ENCODE assay signal across 13 cellular contexts in genomic region chr10:3936422-3937040, GRCh38.
A peak's percentile ranks its signal among the peaks of the same experiment; 100 is the strongest.
DNase-seq lines count a peak whose midpoint lies in the region; ATAC-seq and FAIRE-seq lines count a peak whose summit lies in the region.
"Had no signal": no experiment of that assay in that cellular context is flagged by ENCODE, and none has a peak within 500 bp of the region (broad histone marks: within the 10 kb centered on the region; RNA-seq: fewer than 3 reads in every experiment).

No MANE protein-coding gene starts in this region.

- peaks cover 24% of the 10 kb centered on the region for H3K9me3 Mint-ChIP-seq in activated CD8-positive, alpha-beta T cell treated with anti-CD3 and anti-CD28 coated beads, Interleukin-2, amount 10 ng/mL, durations not matched to agents 7 days and 5 days (ENCODE audit: insufficient read depth)
- H3K9me3 Mint-ChIP-seq: immature natural killer cell had no signal

- no peaks in the 10 kb centered on the region for H3K36me3 ChIP-seq in small intestine (ENCODE audit: control insufficient read depth in 2 of 2, insufficient read depth in 2 of 2, low read length in 2 of 2)

- peaks cover 61% of the 10 kb centered on the region for H3K4me1 Mint-ChIP-seq in activated CD8-positive, alpha-beta T cell treated with anti-CD3 and anti-CD28 coated beads, Interleukin-2, amount 10 ng/mL, durations not matched to agents 7 days and 5 days (ENCODE audit: low read depth)

- H3K4me3 ChIP-seq in small intestine (ENCODE audit: low read depth in 1 of 2, low read length in 2 of 2) = no peak overlapping the region
- H3K4me3 ChIP-seq: SK-N-MC had no signal

- FAIRE-seq in small intestine (lab: Jason Lieb, UNC) = no peak
- FAIRE-seq: astrocyte had no signal

- WGBS in small intestine, 3 donors = 58 to 79% (median 75%) methylated on average over 7 of the region's 7 CpGs

- DNase-seq in DMS53 (lab: John Stamatoyannopoulos, UW) (peak; percentile 47), DMS53 treated with DMSO at 0.1 percent for 48 hours (lab: John Stamatoyannopoulos, UW; ENCODE audit: unreplicated experiment) (no peak), left colon (peak; percentile 45 to 61), small intestine (no peak), MV-4-11 (lab: John Stamatoyannopoulos, UW) (no peak)
- DNase-seq in activated CD8-positive, alpha-beta T cell treated with anti-CD3 and anti-CD28 coated beads, Interleukin-2, amount 10 ng/mL, durations not matched to agents 7 days and 5 days = no peak
- DNase-seq: 8988T; activated CD4-positive, alpha-beta T cell treated with anti-CD3 and anti-CD28 coated beads for 4 hours; immature natural killer cell had no signal

- H3K4me1 ChIP-seq in small intestine (ENCODE audit: control insufficient read depth in 2 of 2, insufficient read depth in 1 of 2, low read depth in 1 of 2, low read length in 1 of 2) = peaks cover 0 to 8% of the 10 kb centered on the region in 2 donors

- H3K4me3 Mint-ChIP-seq in activated CD8-positive, alpha-beta T cell treated with anti-CD3 and anti-CD28 coated beads, Interleukin-2, amount 10 ng/mL, durations not matched to agents 7 days and 5 days = no peak overlapping the region

- H3K9me3 ChIP-seq in small intestine (ENCODE audit: control insufficient read depth, low read depth) = no peaks in the 10 kb centered on the region

- H3K36me3 Mint-ChIP-seq in activated CD8-positive, alpha-beta T cell treated with anti-CD3 and anti-CD28 coated beads, Interleukin-2, amount 10 ng/mL, durations not matched to agents 7 days and 5 days (ENCODE audit: low read depth) = peaks cover 54% of the 10 kb centered on the region

- POLR2A ChIA-PET in activated CD8-positive, alpha-beta T cell treated with anti-CD3 and anti-CD28 coated beads, Interleukin-2, amount 10 ng/mL, durations not matched to agents 7 days and 5 days (lab: Charles Lee) = interaction anchor here (8.5 kb wide), 1 partner anchor 152 kb away, joined by 67 read pairs; the partner anchor contains the start of gene KLF6

- H3K27ac Mint-ChIP-seq in activated CD8-positive, alpha-beta T cell treated with anti-CD3 and anti-CD28 coated beads, Interleukin-2, amount 10 ng/mL, durations not matched to agents 7 days and 5 days = peak overlapping the region; percentile 45

- intact Hi-C loops in left colon (cut with DNase I, micrococcal nuclease) = no loop called here

- peak overlapping the region; percentile 56 to 86 for H3K27ac ChIP-seq in small intestine (ENCODE audit: low read depth in 1 of 2, low read length in 1 of 2)
- H3K27ac ChIP-seq: SK-N-MC had no signal

- no peaks in the 10 kb centered on the region for H3K27me3 ChIP-seq in small intestine (ENCODE audit: control insufficient read depth in 2 of 2, insufficient read depth in 2 of 2, low read length in 2 of 2)

- no peaks in the 10 kb centered on the region for H3K27me3 Mint-ChIP-seq in activated CD8-positive, alpha-beta T cell treated with anti-CD3 and anti-CD28 coated beads, Interleukin-2, amount 10 ng/mL, durations not matched to agents 7 days and 5 days (ENCODE audit: low read depth)

- CTCF ChIA-PET in activated CD8-positive, alpha-beta T cell treated with anti-CD3 and anti-CD28 coated beads, Interleukin-2, amount 10 ng/mL, durations not matched to agents 7 days and 5 days (lab: Charles Lee) = interaction anchor here (1.5 to 1.6 kb wide), 2 partner anchors 8 to 33 kb away, joined by 4 read pairs; no protein-coding TSS in a partner anchor

- ATAC-seq in activated CD8-positive, alpha-beta T cell treated with anti-CD3 and anti-CD28 coated beads, Interleukin-2, amount 10 ng/mL, durations not matched to agents 7 days and 5 days = no peak
- ATAC-seq in left colon = peak; percentile 75
- no peak for ATAC-seq in HG03571 (IDR thresholded peaks at IDR 0.05; ENCODE audit: unreplicated experiment)
- no peak for ATAC-seq in GM19035 (IDR thresholded peaks at IDR 0.05; ENCODE audit: unreplicated experiment)

Comparison
In these comparisons a context has a peak if more than half of its experiments do, and no peak if none do; other contexts are left out.
1. DNase-seq: peak in DMS53 (single experiment) and left colon (2 of 2); none in DMS53 treated with DMSO at 0.1 percent for 48 hours (single experiment), activated CD8-positive, alpha-beta T cell treated with anti-CD3 and anti-CD28 coated beads, Interleukin-2, amount 10 ng/mL, durations not matched to agents 7 days and 5 days (single experiment), small intestine (single experiment) and MV-4-11 (single experiment).